1 cellular context compared by ENCODE assay signal in genomic region chr17:83077411-83077810, GRCh38.
TF ChIP-seq lines count a peak whose summit lies in the region.

No MANE protein-coding gene starts in this region.

TF ChIP-seq in SK-N-SH treated with all-trans-retinoic acid at 6 μM for 48 hours, 23 proteins besides CTCF, POLR2A, EP300 and RAD21 (continued from another document):
- TF ChIP-seq, protein P1, sequence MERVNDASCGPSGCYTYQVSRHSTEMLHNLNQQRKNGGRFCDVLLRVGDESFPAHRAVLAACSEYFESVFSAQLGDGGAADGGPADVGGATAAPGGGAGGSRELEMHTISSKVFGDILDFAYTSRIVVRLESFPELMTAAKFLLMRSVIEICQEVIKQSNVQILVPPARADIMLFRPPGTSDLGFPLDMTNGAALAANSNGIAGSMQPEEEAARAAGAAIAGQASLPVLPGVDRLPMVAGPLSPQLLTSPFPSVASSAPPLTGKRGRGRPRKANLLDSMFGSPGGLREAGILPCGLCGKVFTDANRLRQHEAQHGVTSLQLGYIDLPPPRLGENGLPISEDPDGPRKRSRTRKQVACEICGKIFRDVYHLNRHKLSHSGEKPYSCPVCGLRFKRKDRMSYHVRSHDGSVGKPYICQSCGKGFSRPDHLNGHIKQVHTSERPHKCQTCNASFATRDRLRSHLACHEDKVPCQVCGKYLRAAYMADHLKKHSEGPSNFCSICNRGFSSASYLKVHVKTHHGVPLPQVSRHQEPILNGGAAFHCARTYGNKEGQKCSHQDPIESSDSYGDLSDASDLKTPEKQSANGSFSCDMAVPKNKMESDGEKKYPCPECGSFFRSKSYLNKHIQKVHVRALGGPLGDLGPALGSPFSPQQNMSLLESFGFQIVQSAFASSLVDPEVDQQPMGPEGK (CRISPR knock-in tag; IDR thresholded peaks at IDR 0.05; ENCODE audit: borderline replicate concordance), result no peak
- no peak for TF ChIP-seq ARNTL (CRISPR knock-in tag; IDR thresholded peaks at IDR 0.05; ENCODE audit: borderline replicate concordance, low read depth)
- TF ChIP-seq CSDC2 (CRISPR knock-in tag; IDR thresholded peaks at IDR 0.05), result no peak
- TF ChIP-seq ZC3H10 (CRISPR knock-in tag; IDR thresholded peaks at IDR 0.05), result no peak
